ENCODE assay signal across 22 cellular contexts in genomic region chr13:97289514-97290298, GRCh38.
DNase-seq lines count a peak whose midpoint lies in the region; ATAC-seq, FAIRE-seq and TF ChIP-seq lines count a peak whose summit lies in the region.
"Had no signal": no experiment of that assay in that cellular context is flagged by ENCODE, and none has a peak within 500 bp of the region (broad histone marks: within the 10 kb centered on the region; RNA-seq: fewer than 3 reads in every experiment).

No MANE protein-coding gene starts in this region.

- intact Hi-C loops in activated naive CD4-positive, alpha-beta T cell treated with anti-CD3 and anti-CD28 coated beads for 36 hours (cut with micrococcal nuclease) = loop anchor here (1.0 kb wide), 1 partner anchor 67 kb away; the partner anchor contains the start of gene MBNL2
- intact Hi-C loops in GM12878 (cut with micrococcal nuclease; ENCODE audit: unreplicated experiment) (no loop called here), left cardiac atrium (cut with DNase I) (no loop called here)

- in situ Hi-C loops in GM12878 (cut with MboI) = no loop called here

- TF ChIP-seq POLR2A in GM12878 (IDR thresholded peaks at IDR 0.05; ENCODE audit: low read depth, low read length) = no peak

- no peak for TF ChIP-seq RAD21 in GM12878 (IDR thresholded peaks at IDR 0.05; ENCODE audit: insufficient read depth, low read depth, low read length)

- no peaks in the 10 kb centered on the region for H3F3A ChIP-seq in smooth muscle cell (ENCODE audit: low read depth)

- RAD21 ChIA-PET in GM12878 (lab: Charles Lee; ENCODE audit: unreplicated experiment) = no interaction called here

- BruUV-seq in GM12878 (replicated peaks; lab: Mats Ljungman, UMichigan) = no TSS peak

- H3K9ac ChIP-seq in GM12878 (ENCODE audit: control insufficient read depth, insufficient read depth, low read length) (no peak overlapping the region), smooth muscle cell (ENCODE audit: low read depth) (no peak overlapping the region)

- H3K27ac ChIP-seq in GM12878 (ENCODE audit: control insufficient read depth, insufficient read depth) = no peak overlapping the region
- peak overlapping the region; percentile 8 for H3K27ac ChIP-seq in smooth muscle cell (ENCODE audit: low read depth)
- H3K27ac ChIP-seq: HL-60, RWPE1, SJCRH30 had no signal

- WGBS in GM12878 (ENCODE audit: insufficient coverage, insufficient replicate concordance, low lambda C conversion rate, missing lambda C conversion rate) = 84% methylated on average over 4 of the region's 4 CpGs
- WGBS in smooth muscle cell (ENCODE audit: low lambda C conversion rate) = 96% methylated on average over 4 of the region's 4 CpGs

- SMC1A ChIA-PET in GM12878 (lab: Charles Lee; ENCODE audit: uncharacterized antibody, unreplicated experiment) = no interaction called here

- ATAC-seq in GM12878 (no peak), HG02642 (IDR thresholded peaks at IDR 0.05; ENCODE audit: poor library complexity, unreplicated experiment) (no peak), left cardiac atrium (no peak), HG03469 (IDR thresholded peaks at IDR 0.05; ENCODE audit: unreplicated experiment) (no peak)
- ATAC-seq: K562 had no signal

- no peaks in the 10 kb centered on the region for H3K9me3 Mint-ChIP-seq in activated naive CD4-positive, alpha-beta T cell treated with anti-CD3 and anti-CD28 coated beads for 36 hours
- H3K9me3 Mint-ChIP-seq: CD4-positive, CD25-positive, alpha-beta regulatory T cell had no signal

- no peak overlapping the region for H3K4me3 Mint-ChIP-seq in activated naive CD4-positive, alpha-beta T cell treated with anti-CD3 and anti-CD28 coated beads for 36 hours
- H3K4me3 Mint-ChIP-seq: B cell; CD4-positive, CD25-positive, alpha-beta regulatory T cell had no signal

- no peaks in the 10 kb centered on the region for H3K27me3 Mint-ChIP-seq in activated naive CD4-positive, alpha-beta T cell treated with anti-CD3 and anti-CD28 coated beads for 36 hours (ENCODE audit: low read depth)
- H3K27me3 Mint-ChIP-seq: B cell; CD4-positive, CD25-positive, alpha-beta regulatory T cell had no signal

- H3K4me1 ChIP-seq in GM12878 (ENCODE audit: control insufficient read depth, insufficient read depth, low read length) (no peaks in the 10 kb centered on the region; the same call in none of the 2 replicates), smooth muscle cell (ENCODE audit: low read depth) (no peaks in the 10 kb centered on the region)

- CTCF ChIA-PET in activated naive CD4-positive, alpha-beta T cell treated with anti-CD3 and anti-CD28 coated beads for 36 hours (lab: Charles Lee) = no interaction called here
- CTCF ChIA-PET in GM12878 (lab: Yijun Ruan, JAX) = no interaction called here

- H3K79me2 ChIP-seq in GM12878 (ENCODE audit: control insufficient read depth, insufficient read depth, low read length) = no peaks in the 10 kb centered on the region
- H3K79me2 ChIP-seq in smooth muscle cell (ENCODE audit: low read depth) = peaks cover 81% of the 10 kb centered on the region

- no peak for TF ChIP-seq CTCF in LNCaP clone FGC (IDR thresholded peaks at IDR 0.05; ENCODE audit: control insufficient read depth, extremely low read depth, insufficient read depth)
- TF ChIP-seq CTCF in GM12878 (IDR thresholded peaks at IDR 0.05 in 2 of 3, conservative IDR thresholded peaks at IDR 0.05 in 1 of 3; ENCODE audit: control insufficient read depth in 2 of 3, extremely low read depth in 1 of 3, insufficient read depth in 1 of 3, low read depth in 3 of 3, low read length in 3 of 3) = no peak
- TF ChIP-seq CTCF in smooth muscle cell (IDR thresholded peaks at IDR 0.05; ENCODE audit: borderline replicate concordance, insufficient read depth, poor library complexity, severe bottlenecking) = no peak

- POLR2A ChIA-PET in GM12878 (lab: Charles Lee) = no interaction called here

- H3K9me3 ChIP-seq in GM12878 (replicated peaks; ENCODE audit: control insufficient read depth, insufficient read depth, low read length) (no peaks in the 10 kb centered on the region), smooth muscle cell (replicated peaks; ENCODE audit: low read depth) (no peaks in the 10 kb centered on the region)

- H4K20me1 ChIP-seq in GM12878 (ENCODE audit: control insufficient read depth, insufficient read depth) = no peaks in the 10 kb centered on the region
- H4K20me1 ChIP-seq in smooth muscle cell (ENCODE audit: low read depth) = peaks cover 93% of the 10 kb centered on the region

- H3K36me3 Mint-ChIP-seq in activated naive CD4-positive, alpha-beta T cell treated with anti-CD3 and anti-CD28 coated beads for 36 hours (ENCODE audit: low read depth) = peaks cover 2% of the 10 kb centered on the region

- peak; percentile 72 for FAIRE-seq in GM12878 (lab: Jason Lieb, UNC)
- FAIRE-seq: GM19239, K562 had no signal

- H3K4me3 ChIP-seq in LNCaP clone FGC (ENCODE audit: low read depth, low read length) = no peak overlapping the region
- H3K4me3 ChIP-seq in GM12878 = no peak overlapping the region
- H3K4me3 ChIP-seq in smooth muscle cell = no peak overlapping the region
- H3K4me3 ChIP-seq: K562, SJCRH30 had no signal

- H3K4me2 ChIP-seq in GM12878 (ENCODE audit: control insufficient read depth, insufficient read depth) (no peak overlapping the region), smooth muscle cell (no peak overlapping the region)

- peak overlapping the region; percentile 60 for H3K27ac Mint-ChIP-seq in activated naive CD4-positive, alpha-beta T cell treated with anti-CD3 and anti-CD28 coated beads for 36 hours
- H3K27ac Mint-ChIP-seq: B cell had no signal

- DNase-seq in activated naive CD4-positive, alpha-beta T cell treated with anti-CD3 and anti-CD28 coated beads for 36 hours = no peak
- DNase-seq in activated naive CD4-positive, alpha-beta T cell treated with Interleukin-2 at 50 U/mL for 16 hours = no peak
- DNase-seq in LNCaP clone FGC (ENCODE audit: low read depth) = peak; percentile 70
- no peak for DNase-seq in GM12878 (ENCODE audit: low read depth, low spot score)
- DNase-seq in smooth muscle cell (lab: John Stamatoyannopoulos, UW; ENCODE audit: unreplicated experiment) = no peak
- no peak for DNase-seq in left cardiac atrium
- DNase-seq: CD4-positive, CD25-positive, alpha-beta regulatory T cell; DMS53; H7; NCI-H1436; NCI-H2029; NCI-H2171 treated with DMSO at 0.1 percent for 48 hours; NCI-H446 treated with DMSO at 0.1 percent for 48 hours; NK-92 treated with Interleukin-12 subunit alpha and Interleukin-12 subunit beta, amount 100 ng/mL, for 24 hours; SJCRH30 had no signal

- TF ChIP-seq EP300 in GM12878 (IDR thresholded peaks at IDR 0.05; ENCODE audit: borderline replicate concordance in 1 of 2, control insufficient read depth in 1 of 2, low read depth in 2 of 2, low read length in 2 of 2) = no peak

- H2AFZ ChIP-seq in GM12878 (ENCODE audit: control insufficient read depth, low read depth, low read length) (no peak overlapping the region), smooth muscle cell (ENCODE audit: low read depth) (no peak overlapping the region)

- H3K36me3 ChIP-seq in GM12878 (ENCODE audit: control insufficient read depth in 2 of 2, insufficient read depth in 2 of 2, low read length in 1 of 2) (no peaks in the 10 kb centered on the region), smooth muscle cell (ENCODE audit: low read depth) (no peaks in the 10 kb centered on the region)
- H3K36me3 ChIP-seq: SJCRH30 had no signal

- peaks cover 34% of the 10 kb centered on the region for H3K4me1 Mint-ChIP-seq in activated naive CD4-positive, alpha-beta T cell treated with anti-CD3 and anti-CD28 coated beads for 36 hours (ENCODE audit: low read depth)

- H3K27me3 ChIP-seq in GM12878 (replicated peaks in 1 of 2; ENCODE audit: control insufficient read depth in 2 of 2, insufficient read depth in 2 of 2, low read length in 1 of 2) (no peaks in the 10 kb centered on the region), smooth muscle cell (ENCODE audit: low read depth) (no peaks in the 10 kb centered on the region)
- H3K27me3 ChIP-seq: SJCRH30 had no signal

TF ChIP-seq in GM12878, 131 proteins besides CTCF, POLR2A, EP300 and RAD21:
- no peak for TF ChIP-seq BRCA1 (IDR thresholded peaks at IDR 0.05; ENCODE audit: low read depth, low read length)
- TF ChIP-seq, protein P1, sequence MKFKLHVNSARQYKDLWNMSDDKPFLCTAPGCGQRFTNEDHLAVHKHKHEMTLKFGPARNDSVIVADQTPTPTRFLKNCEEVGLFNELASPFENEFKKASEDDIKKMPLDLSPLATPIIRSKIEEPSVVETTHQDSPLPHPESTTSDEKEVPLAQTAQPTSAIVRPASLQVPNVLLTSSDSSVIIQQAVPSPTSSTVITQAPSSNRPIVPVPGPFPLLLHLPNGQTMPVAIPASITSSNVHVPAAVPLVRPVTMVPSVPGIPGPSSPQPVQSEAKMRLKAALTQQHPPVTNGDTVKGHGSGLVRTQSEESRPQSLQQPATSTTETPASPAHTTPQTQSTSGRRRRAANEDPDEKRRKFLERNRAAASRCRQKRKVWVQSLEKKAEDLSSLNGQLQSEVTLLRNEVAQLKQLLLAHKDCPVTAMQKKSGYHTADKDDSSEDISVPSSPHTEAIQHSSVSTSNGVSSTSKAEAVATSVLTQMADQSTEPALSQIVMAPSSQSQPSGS (IDR thresholded peaks at IDR 0.05; ENCODE audit: low read length) = no peak
- TF ChIP-seq ETV6 (conservative IDR thresholded peaks at IDR 0.05 in 1 of 2, IDR thresholded peaks at IDR 0.05 in 1 of 2; ENCODE audit: borderline replicate concordance in 1 of 2, low read depth in 1 of 2) = no peak
- TF ChIP-seq ATF3 (IDR thresholded peaks at IDR 0.05; ENCODE audit: borderline replicate concordance, extremely low read depth, low read depth, low read length) = no peak
- TF ChIP-seq PML (IDR thresholded peaks at IDR 0.05; ENCODE audit: low read length) = no peak
- TF ChIP-seq ELK1 (IDR thresholded peaks at IDR 0.05; ENCODE audit: low read depth, low read length) = no peak
TF ChIP-seq in GM12878: peak in this region for 0.
